Comparison of ENCODE assay signal across 8 cellular contexts in genomic region chr6:27608916-27609883, GRCh38.
DNase-seq lines count a peak whose midpoint lies in the region; ATAC-seq and TF ChIP-seq lines count a peak whose summit lies in the region.

No MANE protein-coding gene starts in this region.

- peaks cover 8 to 20% of the 10 kb centered on the region in 2 experiments for H3K4me1 Mint-ChIP-seq in H9

- H3K9me3 Mint-ChIP-seq in H9: peaks cover 0 to 3% of the 10 kb centered on the region in 2 experiments; a peak in 2 of 5 replicates

- H4K5ac ChIP-seq in H9 (ENCODE audit: insufficient read length, low read depth, low read length): no peak overlapping the region

- H3K9me3 ChIP-seq in H9 (ENCODE audit: control insufficient read depth, low read depth, low read length): no peaks in the 10 kb centered on the region
- no peaks in the 10 kb centered on the region for H3K9me3 ChIP-seq in RWPE2 (ENCODE audit: severe bottlenecking)
- no peaks in the 10 kb centered on the region for H3K9me3 ChIP-seq in uterus
- H3K9me3 ChIP-seq in right cardiac atrium (ENCODE audit: control insufficient read depth, low read length): peaks cover 3% of the 10 kb centered on the region

- H3K79me2 ChIP-seq in H9 (ENCODE audit: insufficient read depth, low read length): no peaks in the 10 kb centered on the region

- no peak overlapping the region for H3K4ac ChIP-seq in H9 (ENCODE audit: low read depth, low read length)

- H2BK5ac ChIP-seq in H9 (ENCODE audit: insufficient read length, low read length): no peak overlapping the region

- peaks cover 4% of the 10 kb centered on the region for H3K23me2 ChIP-seq in H9 (ENCODE audit: insufficient read length, low read depth, low read length, poor library complexity, severe bottlenecking)

- H3K4me3 Mint-ChIP-seq in H9: peak overlapping the region in 1 of 2 experiments; percentile 53; a peak in 2 of 5 replicates

- H3T11ph ChIP-seq in H9 (ENCODE audit: low read length): no peak overlapping the region

- no peak overlapping the region for H4K91ac ChIP-seq in H9 (ENCODE audit: insufficient read length, low read depth, low read length)

- no peak overlapping the region for H3K56ac ChIP-seq in H9 (ENCODE audit: insufficient read length, low read depth, low read length)

- no peak overlapping the region for H3K27ac Mint-ChIP-seq in H9

- H2BK120ac ChIP-seq in H9 (ENCODE audit: low read depth, low read length, poor library complexity, severe bottlenecking): no peak overlapping the region

- no peak overlapping the region for H3K23ac ChIP-seq in H9 (ENCODE audit: insufficient read length, low read depth, low read length)

- DNase-seq in CD1c-positive myeloid dendritic cell (ENCODE audit: extremely low spot score): peak; percentile 40
- peak; percentile 68 for DNase-seq in H9
- DNase-seq in RWPE2 (ENCODE audit: low spot score): peak; percentile 85
- DNase-seq in foreskin keratinocyte: peak; percentile 81 to 92
- no peak for DNase-seq in putamen (ENCODE audit: low spot score)
- no peak for DNase-seq in uterus
- no peak for DNase-seq in right cardiac atrium

- no peak overlapping the region for H2BK20ac ChIP-seq in H9 (ENCODE audit: low read depth, low read length, poor library complexity, severe bottlenecking)

- H3K27me3 Mint-ChIP-seq in H9 (ENCODE audit: low read depth): peaks cover 11% of the 10 kb centered on the region

- H3K27me3 ChIP-seq in H9 (ENCODE audit: insufficient read depth, low read length) (no peaks in the 10 kb centered on the region), RWPE2 (ENCODE audit: insufficient read depth, poor library complexity, severe bottlenecking) (no peaks in the 10 kb centered on the region), foreskin keratinocyte (no peaks in the 10 kb centered on the region), uterus (peaks cover 0 to 10% of the 10 kb centered on the region in 2 donors), right cardiac atrium (ENCODE audit: control insufficient read depth, insufficient read depth) (no peaks in the 10 kb centered on the region)

- no peak overlapping the region for H3K18ac ChIP-seq in H9 (ENCODE audit: insufficient read length, low read depth, low read length)

- H2BK12ac ChIP-seq in H9 (ENCODE audit: insufficient read length, low read depth, low read length): no peak overlapping the region

- no peak overlapping the region for H4K8ac ChIP-seq in H9 (replicated peaks; ENCODE audit: insufficient read length, low read depth, low read length)

- H2AFZ ChIP-seq in H9 (ENCODE audit: low read length): no peak overlapping the region

- H3K4me3 ChIP-seq in RWPE2 (ENCODE audit: severe bottlenecking) (no peak overlapping the region), uterus (no peak overlapping the region), right cardiac atrium (ENCODE audit: low read length) (no peak overlapping the region)

- H2AK5ac ChIP-seq in H9 (ENCODE audit: insufficient read length, low read length): no peak overlapping the region

- peak; percentile 67 for ATAC-seq in RWPE2 (ENCODE audit: low read depth)
- ATAC-seq in foreskin keratinocyte: peak; percentile 69
- no peak for ATAC-seq in right cardiac atrium
- ATAC-seq in HG03565 (IDR thresholded peaks at IDR 0.05; ENCODE audit: unreplicated experiment): no peak

- H3K27ac ChIP-seq in H9 (ENCODE audit: insufficient read length, low read depth, low read length) (no peak overlapping the region), RWPE2 (ENCODE audit: poor library complexity, severe bottlenecking) (peak overlapping the region; percentile 27), foreskin keratinocyte (no peak overlapping the region), uterus (no peak overlapping the region), right cardiac atrium (ENCODE audit: low read length) (no peak overlapping the region)

- H3K9ac ChIP-seq in H9 (ENCODE audit: extremely low read depth, insufficient read length, low read length): no peak overlapping the region

- no peak overlapping the region for H2BK15ac ChIP-seq in H9 (ENCODE audit: low read depth, low read length)

- H3K36me3 Mint-ChIP-seq in H9 (ENCODE audit: insufficient read depth in 1 of 3, low read depth in 3 of 3): no peaks in the 10 kb centered on the region; a peak in 1 of 7 replicates

- H3K36me3 ChIP-seq in RWPE2 (ENCODE audit: low read depth): no peaks in the 10 kb centered on the region
- no peaks in the 10 kb centered on the region for H3K36me3 ChIP-seq in uterus

- H3K4me1 ChIP-seq in H9 (ENCODE audit: insufficient read depth, low read length) (peaks cover 4% of the 10 kb centered on the region; the same call in 1 of the 2 replicates), RWPE2 (ENCODE audit: insufficient read depth, poor library complexity, severe bottlenecking) (peaks cover 11% of the 10 kb centered on the region), foreskin keratinocyte (no peaks in the 10 kb centered on the region), uterus (no peaks in the 10 kb centered on the region), right cardiac atrium (ENCODE audit: control insufficient read depth, insufficient read depth, low read length) (no peaks in the 10 kb centered on the region)

- WGBS in H9 (ENCODE audit: extremely low coverage, insufficient read length, low lambda C conversion rate): no CpG with 5 or more reads among the region's 8 CpGs
- 42% methylated on average over 8 of the region's 8 CpGs for WGBS in right cardiac atrium

- no peaks in the 10 kb centered on the region for H3K79me1 ChIP-seq in H9 (ENCODE audit: insufficient read depth, low read depth, low read length, poor library complexity, severe bottlenecking)

- H3K4me2 ChIP-seq in H9 (ENCODE audit: insufficient read depth, insufficient read length, low read length): no peak overlapping the region

- peak; percentile 88 for TF ChIP-seq CTCF in H9 (conservative IDR thresholded peaks at IDR 0.05)
- TF ChIP-seq CTCF in RWPE2 (IDR thresholded peaks at IDR 0.05; ENCODE audit: poor library complexity, severe bottlenecking): peak; percentile 93
- TF ChIP-seq CTCF in foreskin keratinocyte (conservative IDR thresholded peaks at IDR 0.05): peak; percentile 93
- TF ChIP-seq CTCF in uterus (IDR thresholded peaks at IDR 0.05): no peak

- no peaks in the 10 kb centered on the region for H4K20me1 ChIP-seq in H9 (ENCODE audit: control insufficient read depth, insufficient read depth, insufficient read length)

- intact Hi-C loops in uterus (cut with DNase I; ENCODE audit: low total_unique reads) (no loop called here), right cardiac atrium (cut with DNase I) (no loop called here)

- no peak overlapping the region for H3K14ac ChIP-seq in H9 (ENCODE audit: insufficient read depth, low read length)

- TF ChIP-seq POLR2A in uterus (IDR thresholded peaks at IDR 0.05): no peak

Comparison
In these comparisons a context has a peak if more than half of its experiments do, and no peak if none do; other contexts are left out.
1. DNase-seq: peak in CD1c-positive myeloid dendritic cell (single experiment), H9 (single experiment), RWPE2 (single experiment) and foreskin keratinocyte (2 of 2); none in putamen (single experiment), uterus (0 of 2) and right cardiac atrium (0 of 3).
2. CTCF ChIP-seq: peak in H9 (single experiment), RWPE2 (single experiment) and foreskin keratinocyte (single experiment); none in uterus (0 of 4).
3. ATAC-seq: peak in RWPE2 (single experiment) and foreskin keratinocyte (single experiment); none in right cardiac atrium (0 of 2) and HG03565 (single experiment).